Comparison of ENCODE assay signal across 16 cellular contexts in genomic region chr2:171405546-171405945, GRCh38. TPM values are rescaled to one million over a fixed set of nuclear protein-coding genes. Genes with fewer than 3 reads are reported as not detected.
DNase-seq lines count a peak whose midpoint lies in the region; ATAC-seq and TF ChIP-seq lines count a peak whose summit lies in the region.
"Had no signal": no experiment of that assay in that cellular context is flagged by ENCODE, and none has a peak within 500 bp of the region (broad histone marks: within the 10 kb centered on the region; RNA-seq: fewer than 3 reads in every experiment).

No MANE protein-coding gene starts in this region.

- POLR2A ChIA-PET in activated CD4-positive, alpha-beta T cell treated with anti-CD3 and anti-CD28 coated beads for 36 hours (lab: Charles Lee): no interaction called here

- H3K4me3 ChIP-seq in KMS-11 (IDR thresholded peaks at IDR 0.05; ENCODE audit: insufficient read depth, low read depth, low read length) (no peak overlapping the region), SU-DHL-6 (ENCODE audit: insufficient read depth, low read length, poor library complexity, severe bottlenecking) (no peak overlapping the region)

- intact Hi-C loops in activated CD4-positive, alpha-beta T cell treated with anti-CD3 and anti-CD28 coated beads for 36 hours (cut with DNase I, micrococcal nuclease): no loop called here

- peaks cover 15% of the 10 kb centered on the region; the same call in 1 of the 2 replicates for H3F3A ChIP-seq in SU-DHL-6 (ENCODE audit: insufficient read depth)

- H3K9me3 Mint-ChIP-seq in activated CD4-positive, alpha-beta T cell treated with anti-CD3 and anti-CD28 coated beads for 36 hours (ENCODE audit: low read depth): peaks cover 5% of the 10 kb centered on the region
- peaks cover 11% of the 10 kb centered on the region for H3K9me3 Mint-ChIP-seq in memory B cell

- CTCF ChIA-PET in activated CD4-positive, alpha-beta T cell treated with anti-CD3 and anti-CD28 coated beads for 36 hours (lab: Charles Lee): interaction anchor here (0.6 kb wide), 2 partner anchors 172 to 559 kb away, joined by 3 read pairs; no protein-coding TSS in a partner anchor

- ATAC-seq in activated CD4-positive, alpha-beta T cell treated with anti-CD3 and anti-CD28 coated beads for 36 hours: no peak
- ATAC-seq in memory B cell (ENCODE audit: low read depth) (no peak), HG02642 (IDR thresholded peaks at IDR 0.05; ENCODE audit: poor library complexity, unreplicated experiment) (no peak), HG03280 (IDR thresholded peaks at IDR 0.05; ENCODE audit: unreplicated experiment) (no peak)

- H3K4me1 ChIP-seq in KMS-11 (ENCODE audit: low read depth, poor library complexity, severe bottlenecking): peaks cover 33% of the 10 kb centered on the region

- H3K27me3 ChIP-seq in KMS-11 (ENCODE audit: insufficient read depth, low read depth) (no peaks in the 10 kb centered on the region), SU-DHL-6 (ENCODE audit: low read length) (no peaks in the 10 kb centered on the region)

- no peak overlapping the region for H3K4me3 Mint-ChIP-seq in activated CD4-positive, alpha-beta T cell treated with anti-CD3 and anti-CD28 coated beads for 36 hours
- peak overlapping the region; percentile 36 for H3K4me3 Mint-ChIP-seq in memory B cell

- H3K36me3 ChIP-seq in KMS-11 (ENCODE audit: insufficient read depth): no peaks in the 10 kb centered on the region
- H3K36me3 ChIP-seq in SU-DHL-6 (ENCODE audit: low read length): 0 out of 2 replicates have a peak, but pooled peaks cover 10% of the 10 kb centered on the region

- no peaks in the 10 kb centered on the region for H3K9me2 ChIP-seq in SU-DHL-6 (replicated peaks; ENCODE audit: insufficient read depth, low read length)

- H3K4me1 Mint-ChIP-seq in activated CD4-positive, alpha-beta T cell treated with anti-CD3 and anti-CD28 coated beads for 36 hours: peaks cover 33% of the 10 kb centered on the region
- H3K4me1 Mint-ChIP-seq in memory B cell: peaks cover 36% of the 10 kb centered on the region

- peak overlapping the region; percentile 7 for H3K27ac Mint-ChIP-seq in activated CD4-positive, alpha-beta T cell treated with anti-CD3 and anti-CD28 coated beads for 36 hours
- H3K27ac Mint-ChIP-seq in memory B cell: peak overlapping the region; percentile 95

- H3K9ac ChIP-seq in KMS-11: no peak overlapping the region
- no peak overlapping the region for H3K9ac ChIP-seq in SU-DHL-6 (ENCODE audit: low read length)

- H3K27me3 Mint-ChIP-seq in activated CD4-positive, alpha-beta T cell treated with anti-CD3 and anti-CD28 coated beads for 36 hours: no peaks in the 10 kb centered on the region
- H3K27me3 Mint-ChIP-seq in memory B cell: no peaks in the 10 kb centered on the region

- H3K36me3 Mint-ChIP-seq in activated CD4-positive, alpha-beta T cell treated with anti-CD3 and anti-CD28 coated beads for 36 hours (ENCODE audit: low read depth): peaks cover 22% of the 10 kb centered on the region
- H3K36me3 Mint-ChIP-seq in memory B cell: peaks cover 11% of the 10 kb centered on the region

- no peaks in the 10 kb centered on the region for H4K20me1 ChIP-seq in KMS-11 (ENCODE audit: insufficient read depth)
- H4K20me1 ChIP-seq in SU-DHL-6 (ENCODE audit: low read depth, low read length): no peaks in the 10 kb centered on the region

- DNase-seq in activated CD4-positive, alpha-beta T cell treated with anti-CD3 and anti-CD28 coated beads for 36 hours: no peak
- no peak for DNase-seq in activated CD4-positive, alpha-beta T cell treated with anti-CD3 and anti-CD28 coated beads for 48 hours
- DNase-seq in memory B cell (ENCODE audit: low spot score in 2 of 2): no peak
- no peak for DNase-seq in stimulated activated CD4-positive, alpha-beta T cell treated with anti-CD3 and anti-CD28 coated beads, Interleukin-2, amount 100 ng/mL, for 24 hours
- DNase-seq: HCEC 1CT, Karpas-422, NCI-H1694, NCI-H446, NCI-H748 treated with DMSO at 0.1 percent for 48 hours, SIG-M5 had no signal

- no peaks in the 10 kb centered on the region; the same call in 1 of the 2 replicates for H3K79me2 ChIP-seq in KMS-11 (ENCODE audit: insufficient read depth, low read depth)
- peaks cover 39% of the 10 kb centered on the region for H3K79me2 ChIP-seq in SU-DHL-6 (ENCODE audit: insufficient read depth, low read length)

- no peak overlapping the region for H2AFZ ChIP-seq in KMS-11 (ENCODE audit: low read depth)
- no peak overlapping the region for H2AFZ ChIP-seq in SU-DHL-6 (ENCODE audit: low read depth, low read length, severe bottlenecking)

- TF ChIP-seq CTCF in KMS-11 (conservative IDR thresholded peaks at IDR 0.05; ENCODE audit: low read depth, low read length) (no peak), SU-DHL-6 (IDR thresholded peaks at IDR 0.05; ENCODE audit: insufficient read depth, low read length, poor library complexity, severe bottlenecking) (no peak)

- peaks cover 15% of the 10 kb centered on the region; the same call in 1 of the 2 replicates for H3K9me3 ChIP-seq in SU-DHL-6 (ENCODE audit: insufficient read depth, low read length)

- no peak overlapping the region for H3K27ac ChIP-seq in KMS-11
- peak overlapping the region; percentile 77 for H3K27ac ChIP-seq in SU-DHL-6 (ENCODE audit: low read depth, low read length)
- H3K27ac ChIP-seq: 22Rv1, C4-2B had no signal

- H3K4me2 ChIP-seq in KMS-11 (peak overlapping the region; percentile 18), SU-DHL-6 (ENCODE audit: low read depth, low read length, poor library complexity, severe bottlenecking) (peak overlapping the region; percentile 45)

RNA-seq across cellular contexts. Expression of gene METTL8, which starts 28.2 kb away (rescaled TPM):
- total RNA-seq in activated CD4-positive, alpha-beta T cell treated with anti-CD3 and anti-CD28 coated beads for 36 hours: 10 to 100 TPM; 39.5 to 47.9 TPM

RNA-seq across cellular contexts. Expression of gene DCAF17, which starts 28.5 kb away (rescaled TPM):
- 10 to 100 TPM; 18.3 TPM for total RNA-seq in activated CD4-positive, alpha-beta T cell treated with anti-CD3 and anti-CD28 coated beads for 36 hours
